In genomic region chr10:133313192-133313591, GRCh38 we compare ENCODE assay signal across 16 cellular contexts. TPM values are rescaled to one million over a fixed set of nuclear protein-coding genes. Genes with fewer than 3 reads are reported as not detected.
DNase-seq lines count a peak whose midpoint lies in the region; ATAC-seq and TF ChIP-seq lines count a peak whose summit lies in the region.
"Had no signal": no experiment of that assay in that cellular context is flagged by ENCODE, and none has a peak within 500 bp of the region (broad histone marks: within the 10 kb centered on the region; RNA-seq: fewer than 3 reads in every experiment).

No MANE protein-coding gene starts in this region.

- CTCF ChIA-PET in naive thymus-derived CD4-positive, alpha-beta T cell (lab: Charles Lee) = interaction anchor here (1.0 kb wide), 1 partner anchor 11 kb away, joined by 4 read pairs; no protein-coding TSS in a partner anchor

- no CpG with 5 or more reads among the region's 4 CpGs for WGBS in neuronal stem cell (ENCODE audit: extremely low coverage in 2 of 2, insufficient read length in 2 of 2, insufficient replicate concordance in 1 of 2), 2 donors

- no peak overlapping the region for H2BK15ac ChIP-seq in neuronal stem cell (ENCODE audit: low read length)

- intact Hi-C loops in naive thymus-derived CD4-positive, alpha-beta T cell (cut with micrococcal nuclease) = no loop called here

- no peak overlapping the region for H2BK12ac ChIP-seq in neuronal stem cell (ENCODE audit: low read length)

- peaks cover 0 to 3% (median 0%) of the 10 kb centered on the region in 11 donors for H3K9me3 Mint-ChIP-seq in naive thymus-derived CD4-positive, alpha-beta T cell
- H3K9me3 Mint-ChIP-seq in mesothelial cell of epicardium = no peaks in the 10 kb centered on the region
- H3K9me3 Mint-ChIP-seq: H9 had no signal

- TF ChIP-seq CTCF in C4-2B (conservative IDR thresholded peaks at IDR 0.05) = no peak
- no peak for TF ChIP-seq CTCF in RWPE2 (IDR thresholded peaks at IDR 0.05; ENCODE audit: poor library complexity, severe bottlenecking)
- no peak for TF ChIP-seq CTCF in mesothelial cell of epicardium (IDR thresholded peaks at IDR 0.05; ENCODE audit: unreplicated experiment)

- ATAC-seq in RWPE2 (ENCODE audit: low read depth) = no peak
- no peak for ATAC-seq in naive thymus-derived CD4-positive, alpha-beta T cell

- H3K36me3 Mint-ChIP-seq in naive thymus-derived CD4-positive, alpha-beta T cell = peaks cover 0 to 14% (median 2%) of the 10 kb centered on the region in 5 donors
- peaks cover 5% of the 10 kb centered on the region for H3K36me3 Mint-ChIP-seq in mesothelial cell of epicardium

- no peak overlapping the region for H3K18ac ChIP-seq in neuronal stem cell (ENCODE audit: low read length)

- no peak overlapping the region for H3K4me3 Mint-ChIP-seq in naive thymus-derived CD4-positive, alpha-beta T cell
- H3K4me3 Mint-ChIP-seq in mesothelial cell of epicardium = no peak overlapping the region
- H3K4me3 Mint-ChIP-seq: H9 had no signal

- no peak overlapping the region for H2BK5ac ChIP-seq in neuronal stem cell (ENCODE audit: low read length)

- peaks cover 10% of the 10 kb centered on the region; the same call in 1 of the 2 replicates for H3K36me3 ChIP-seq in RWPE2 (ENCODE audit: low read depth)
- H3K36me3 ChIP-seq in neuronal stem cell (replicated peaks in 1 of 2; ENCODE audit: control insufficient read depth in 2 of 2, insufficient read depth in 2 of 2, low read length in 2 of 2) = peaks cover 24 to 41% of the 10 kb centered on the region in 2 donors
- peaks cover 8 to 42% (median 11%) of the 10 kb centered on the region in 3 experiments for H3K36me3 ChIP-seq in naive thymus-derived CD4-positive, alpha-beta T cell (ENCODE audit: control insufficient read depth in 2 of 3, insufficient read depth in 3 of 3, low read length in 3 of 3)

- peaks cover 0 to 4% (median 0%) of the 10 kb centered on the region in 5 donors for H3K27me3 Mint-ChIP-seq in naive thymus-derived CD4-positive, alpha-beta T cell
- H3K27me3 Mint-ChIP-seq in mesothelial cell of epicardium (ENCODE audit: low read depth) = no peaks in the 10 kb centered on the region

- POLR2A ChIA-PET in naive thymus-derived CD4-positive, alpha-beta T cell (lab: Charles Lee) = interaction anchor here (0.5 kb wide), 1 partner anchor 46 kb away, joined by 3 read pairs; no protein-coding TSS in a partner anchor

- H2AK5ac ChIP-seq in neuronal stem cell (ENCODE audit: low read depth, low read length) = no peak overlapping the region

- peak overlapping the region; percentile 3 for H4K8ac ChIP-seq in neuronal stem cell (ENCODE audit: low read depth, low read length)

- H3K27ac Mint-ChIP-seq in naive thymus-derived CD4-positive, alpha-beta T cell = no peak overlapping the region
- no peak overlapping the region for H3K27ac Mint-ChIP-seq in mesothelial cell of epicardium
- H3K27ac Mint-ChIP-seq: H9 had no signal

- no peak overlapping the region for H3K9ac ChIP-seq in neuronal stem cell (ENCODE audit: low read depth, low read length, poor library complexity)

- DNase-seq in RWPE2 (ENCODE audit: low spot score) (peak; percentile 14), neuronal stem cell (ENCODE audit: low spot score) (no peak), mesothelial cell of epicardium (ENCODE audit: low spot score in 2 of 2, unreplicated experiment in 2 of 2) (no peak), ecto neural progenitor cell (ENCODE audit: low spot score) (no peak)
- DNase-seq in naive thymus-derived CD4-positive, alpha-beta T cell = no peak
- DNase-seq: AML-193; CD8-positive, alpha-beta memory T cell; DMS 273 treated with DMSO at 0.1 percent for 48 hours; DND-41 had no signal

- no peak overlapping the region for H2BK120ac ChIP-seq in neuronal stem cell (ENCODE audit: low read depth, low read length)

- H3K27me3 ChIP-seq in RWPE2 (ENCODE audit: insufficient read depth, poor library complexity, severe bottlenecking) (no peaks in the 10 kb centered on the region), neuronal stem cell (ENCODE audit: control insufficient read depth in 3 of 3, insufficient read depth in 3 of 3, low read depth in 1 of 3, low read length in 3 of 3) (no peaks in the 10 kb centered on the region)
- H3K27me3 ChIP-seq in naive thymus-derived CD4-positive, alpha-beta T cell (ENCODE audit: control insufficient read depth in 2 of 2, insufficient read depth in 2 of 2, low read length in 2 of 2) = no peaks in the 10 kb centered on the region

- H3K9me3 ChIP-seq in RWPE2 (ENCODE audit: severe bottlenecking) = no peaks in the 10 kb centered on the region
- H3K9me3 ChIP-seq in neuronal stem cell (replicated peaks in 1 of 2; ENCODE audit: control insufficient read depth in 2 of 2, insufficient read depth in 1 of 2, low read depth in 1 of 2, low read length in 2 of 2) = no peaks in the 10 kb centered on the region
- no peaks in the 10 kb centered on the region for H3K9me3 ChIP-seq in naive thymus-derived CD4-positive, alpha-beta T cell (ENCODE audit: control insufficient read depth in 2 of 3, low read length in 3 of 3)
- H3K9me3 ChIP-seq: A549 had no signal

- H3K4me1 Mint-ChIP-seq in naive thymus-derived CD4-positive, alpha-beta T cell = peaks cover 0 to 12% (median 7%) of the 10 kb centered on the region in 7 donors
- H3K4me1 Mint-ChIP-seq in mesothelial cell of epicardium = no peaks in the 10 kb centered on the region

- no peaks in the 10 kb centered on the region for H3K4me1 ChIP-seq in RWPE2 (ENCODE audit: insufficient read depth, poor library complexity, severe bottlenecking)
- peaks cover 3 to 4% of the 10 kb centered on the region in 2 donors for H3K4me1 ChIP-seq in neuronal stem cell (ENCODE audit: control insufficient read depth in 2 of 2, insufficient read depth in 1 of 2, low read depth in 1 of 2, low read length in 2 of 2)
- no peaks in the 10 kb centered on the region for H3K4me1 ChIP-seq in naive thymus-derived CD4-positive, alpha-beta T cell (ENCODE audit: control insufficient read depth in 2 of 2, insufficient read depth in 2 of 2, low read length in 2 of 2)

- H3K4me2 ChIP-seq in neuronal stem cell (ENCODE audit: insufficient read depth, low read length, poor library complexity, severe bottlenecking) = no peak overlapping the region

- H3K4me3 ChIP-seq in RWPE2 (ENCODE audit: severe bottlenecking) = no peak overlapping the region
- H3K4me3 ChIP-seq in neuronal stem cell (ENCODE audit: low read length in 2 of 2) = no peak overlapping the region
- no peak overlapping the region for H3K4me3 ChIP-seq in naive thymus-derived CD4-positive, alpha-beta T cell (ENCODE audit: low read length)
- H3K4me3 ChIP-seq: A549, GM12878 had no signal

- H3K23ac ChIP-seq in neuronal stem cell (ENCODE audit: low read depth, low read length, poor library complexity) = no peak overlapping the region

- H4K91ac ChIP-seq in neuronal stem cell (ENCODE audit: low read depth, low read length, poor library complexity) = no peak overlapping the region

- no peak overlapping the region for H3K14ac ChIP-seq in neuronal stem cell (ENCODE audit: low read length)

- H3K27ac ChIP-seq in C4-2B (peak overlapping the region; percentile 5; the same call in 1 of the 2 replicates), RWPE2 (ENCODE audit: poor library complexity, severe bottlenecking) (no peak overlapping the region), neuronal stem cell (replicated peaks; ENCODE audit: low read length) (no peak overlapping the region)
- H3K27ac ChIP-seq in naive thymus-derived CD4-positive, alpha-beta T cell (ENCODE audit: low read depth, low read length) = no peak overlapping the region
- H3K27ac ChIP-seq: A549 had no signal

- H3K79me1 ChIP-seq in neuronal stem cell (ENCODE audit: low read depth, low read length) = peaks cover 11% of the 10 kb centered on the region

- no peak overlapping the region for H2AFZ ChIP-seq in neuronal stem cell (ENCODE audit: low read length)

- H3K4ac ChIP-seq in neuronal stem cell (ENCODE audit: low read length) = no peak overlapping the region

RNA-seq across cellular contexts. Expression of gene ZNF511, which starts 4.5 kb away (rescaled TPM):
- 40.1 TPM for polyA plus RNA-seq in neuronal stem cell (2013, experiment 1 of 2)
- 35.5 TPM for polyA plus RNA-seq in neuronal stem cell (2013, experiment 2 of 2)
- 10 to 100 TPM; 29.6 to 49.8 (median 32.8) TPM for total RNA-seq in naive thymus-derived CD4-positive, alpha-beta T cell
- 10 to 100 TPM; 78.9 to 88.1 TPM for polyA plus RNA-seq in naive thymus-derived CD4-positive, alpha-beta T cell
- 38.6 to 44.9 TPM (median 39.5 TPM) in 3 replicates for total RNA-seq in mesothelial cell of epicardium

RNA-seq across cellular contexts. Expression of gene TUBGCP2, which starts 4.5 kb away (rescaled TPM):
- polyA plus RNA-seq in neuronal stem cell (2013, experiment 1 of 2) = 33.5 TPM
- polyA plus RNA-seq in neuronal stem cell (2013, experiment 2 of 2) = 35.6 TPM
- 10 to 100 TPM; 67.7 to 97.0 (median 69.5) TPM for total RNA-seq in naive thymus-derived CD4-positive, alpha-beta T cell
- polyA plus RNA-seq in naive thymus-derived CD4-positive, alpha-beta T cell = 10 to 100 TPM; 29.6 to 32.6 TPM
- total RNA-seq in mesothelial cell of epicardium = 69.6 to 81.0 TPM (median 70.9 TPM) in 3 replicates

RNA-seq across cellular contexts. Expression of gene CALY, which starts 23.5 kb away (rescaled TPM):
- polyA plus RNA-seq in neuronal stem cell (2013, experiment 1 of 2) = 9.4 TPM
- 11.0 TPM for polyA plus RNA-seq in neuronal stem cell (2013, experiment 2 of 2)
- 1 to 10 TPM in 4 of 5 experiments, not detected in 1; 1.5 to 5.1 (median 3.4) TPM for total RNA-seq in naive thymus-derived CD4-positive, alpha-beta T cell
- polyA plus RNA-seq in naive thymus-derived CD4-positive, alpha-beta T cell = under 1 TPM; 0.33 to 0.91 TPM
- 2.1 to 3.7 TPM (median 2.1 TPM) in 3 replicates for total RNA-seq in mesothelial cell of epicardium
- total RNA-seq: GM12878, HT-29 had no signal

RNA-seq across cellular contexts. Expression of gene PRAP1, which starts 34.0 kb away (rescaled TPM):
- polyA plus RNA-seq in neuronal stem cell (2013, experiment 1 of 2) = 0.52 TPM
- polyA plus RNA-seq in neuronal stem cell (2013, experiment 2 of 2) = 0.43 TPM
- not detected for total RNA-seq in naive thymus-derived CD4-positive, alpha-beta T cell
- polyA plus RNA-seq in naive thymus-derived CD4-positive, alpha-beta T cell = not detected
- 0.25 to 0.49 TPM in 2 of 3 replicates, not detected in the other for total RNA-seq in mesothelial cell of epicardium
- total RNA-seq: CD8-positive, alpha-beta memory T cell; GM12878; H1 had no signal
- polyA plus RNA-seq: BJ; CD8-positive, alpha-beta memory T cell had no signal

RNA-seq across cellular contexts. Expression of gene ADAM8, which starts 36.5 kb away (rescaled TPM):
- 1.1 TPM for polyA plus RNA-seq in neuronal stem cell (2013, experiment 1 of 2)
- 1.3 TPM for polyA plus RNA-seq in neuronal stem cell (2013, experiment 2 of 2)
- 100 to 1,000 TPM in 2 of 5 experiments, 10 to 100 TPM in 3; 19.5 to 239 (median 87.6) TPM for total RNA-seq in naive thymus-derived CD4-positive, alpha-beta T cell
- polyA plus RNA-seq in naive thymus-derived CD4-positive, alpha-beta T cell = 10 to 100 TPM; 22.7 to 27.8 TPM
- total RNA-seq in mesothelial cell of epicardium = 14.3 to 16.9 TPM (median 16.9 TPM) in 3 replicates
